ENCODE assay signal across 16 cellular contexts in genomic region chr21:35575280-35575915, GRCh38.
DNase-seq lines count a peak whose midpoint lies in the region; ATAC-seq and TF ChIP-seq lines count a peak whose summit lies in the region.
"Had no signal": no experiment of that assay in that cellular context is flagged by ENCODE, and none has a peak within 500 bp of the region (broad histone marks: within the 10 kb centered on the region; RNA-seq: fewer than 3 reads in every experiment).

No MANE protein-coding gene starts in this region.

- no peak overlapping the region for H4K91ac ChIP-seq in trophoblast cell (ENCODE audit: low read depth, low read length)

- H3K27ac ChIP-seq in trophoblast cell (ENCODE audit: low read depth, low read length) = no peak overlapping the region
- H3K27ac ChIP-seq: epithelial cell of prostate, WERI-Rb-1 had no signal

- no peaks in the 10 kb centered on the region for H3K27me3 ChIP-seq in trophoblast cell (ENCODE audit: insufficient read depth, low read length)

- TF ChIP-seq CTCF in choroid plexus epithelial cell (conservative IDR thresholded peaks at IDR 0.05; ENCODE audit: low read depth, low read length) = no peak

- H3K79me2 ChIP-seq in trophoblast cell (ENCODE audit: control insufficient read depth, insufficient read depth, low read length, poor library complexity) = no peaks in the 10 kb centered on the region

- no peaks in the 10 kb centered on the region for H3K9me3 ChIP-seq in trophoblast cell (ENCODE audit: insufficient read depth, low read depth, low read length)

- no peaks in the 10 kb centered on the region for H3K36me3 ChIP-seq in trophoblast cell (ENCODE audit: control insufficient read depth in 1 of 2, insufficient read depth in 2 of 2, low read length in 2 of 2)
- H3K36me3 ChIP-seq: WERI-Rb-1 had no signal

- H3K23ac ChIP-seq in trophoblast cell (ENCODE audit: low read length) = no peak overlapping the region

- H3K4me3 ChIP-seq in choroid plexus epithelial cell (ENCODE audit: low read depth, low read length) (no peak overlapping the region), trophoblast cell (ENCODE audit: low read depth, low read length) (no peak overlapping the region)

- H2AK5ac ChIP-seq in trophoblast cell (ENCODE audit: low read length) = no peak overlapping the region

- H3K4me1 ChIP-seq in trophoblast cell (ENCODE audit: control insufficient read depth in 1 of 2, insufficient read depth in 2 of 2, low read length in 2 of 2) = no peaks in the 10 kb centered on the region

- ATAC-seq in HG02610 (IDR thresholded peaks at IDR 0.05; ENCODE audit: unreplicated experiment) = no peak
- ATAC-seq: natural killer cell treated with Interleukin-12 subunit alpha and Interleukin-12 subunit beta and Interleukin-15 and Interleukin-18, amount 100 ng/mL, for 72 hours; stimulated activated effector memory CD8-positive, alpha-beta T cell treated with anti-CD3 and anti-CD28 coated beads, Interleukin-12 subunit alpha, Interleukin-12 subunit beta, amount 100 ng/mL, for 72 hours had no signal

- no CpG with 5 or more reads among the region's 3 CpGs for WGBS in trophoblast cell (ENCODE audit: extremely low coverage, insufficient coverage, insufficient read length)

- no peak overlapping the region for H3K4me2 ChIP-seq in trophoblast cell (ENCODE audit: low read length)

- H2BK5ac ChIP-seq in trophoblast cell (ENCODE audit: low read depth, low read length, poor library complexity) = no peak overlapping the region

- no peaks in the 10 kb centered on the region for H3K79me1 ChIP-seq in trophoblast cell (ENCODE audit: low read length)

- H4K12ac ChIP-seq in trophoblast cell (ENCODE audit: low read depth, low read length) = no peak overlapping the region

- no peak overlapping the region for H2BK120ac ChIP-seq in trophoblast cell (ENCODE audit: insufficient read depth, low read length, poor library complexity)

- H3K14ac ChIP-seq in trophoblast cell (ENCODE audit: low read length) = no peak overlapping the region

- no peak overlapping the region for H3K9ac ChIP-seq in trophoblast cell (ENCODE audit: low read length)

- no peak overlapping the region for H2BK12ac ChIP-seq in trophoblast cell (ENCODE audit: low read length)

- no peak overlapping the region for H4K8ac ChIP-seq in trophoblast cell (ENCODE audit: low read depth, low read length)

- DNase-seq in Daoy (ENCODE audit: low read depth) (peak; percentile 79), NCI-H2107 (lab: John Stamatoyannopoulos, UW) (peak; percentile 9), choroid plexus epithelial cell (ENCODE audit: low read depth) (peak; percentile 62), trophoblast cell (peak; percentile 54 to 75), putamen (ENCODE audit: low spot score) (no peak), COLO668 (lab: John Stamatoyannopoulos, UW; ENCODE audit: unreplicated experiment) (no peak)
- no peak for DNase-seq in stimulated activated CD4-positive, alpha-beta T cell treated with anti-CD3 and anti-CD28 coated beads, Interleukin-4, amount 100 ng/mL, for 24 hours
- DNase-seq: activated naive CD4-positive, alpha-beta T cell treated with Interleukin-2 at 50 U/mL for 16 hours; Calu3; MV-4-11; stimulated activated CD4-positive, alpha-beta T cell treated with anti-CD3 and anti-CD28 coated beads, Interleukin-4, amount 100 ng/mL, for 1 hour; WERI-Rb-1 had no signal

- no peak overlapping the region for H3K4ac ChIP-seq in trophoblast cell (ENCODE audit: low read depth, low read length)

- no peak overlapping the region for H3K18ac ChIP-seq in trophoblast cell (ENCODE audit: low read length)

- H2AFZ ChIP-seq in trophoblast cell (ENCODE audit: insufficient read depth, low read length, poor library complexity) = no peak overlapping the region

Comparison
In these comparisons a context has a peak if more than half of its experiments do, and no peak if none do; other contexts are left out.
1. DNase-seq: peak in Daoy (single experiment), NCI-H2107 (single experiment), choroid plexus epithelial cell (single experiment) and trophoblast cell (2 of 2); none in stimulated activated CD4-positive, alpha-beta T cell treated with anti-CD3 and anti-CD28 coated beads, Interleukin-4, amount 100 ng/mL, for 24 hours (single experiment), putamen (single experiment) and COLO668 (single experiment).